17 cellular contexts compared by ENCODE assay signal in genomic region chr20:58081842-58082241, GRCh38.
DNase-seq lines count a peak whose midpoint lies in the region; ATAC-seq and TF ChIP-seq lines count a peak whose summit lies in the region.
"Had no signal": no experiment of that assay in that cellular context is flagged by ENCODE, and none has a peak within 500 bp of the region (broad histone marks: within the 10 kb centered on the region; RNA-seq: fewer than 3 reads in every experiment).

No MANE protein-coding gene starts in this region.

- H3K4me1 ChIP-seq in foreskin keratinocyte: peaks cover 3% of the 10 kb centered on the region
- H3K4me1 ChIP-seq in left ventricle myocardium inferior: peaks cover under 1% of the 10 kb centered on the region
- H3K4me1 ChIP-seq: gastrocnemius medialis had no signal

- H3K4me3 ChIP-seq in astrocyte of the spinal cord (ENCODE audit: low read depth, low read length) (no peak overlapping the region), left ventricle myocardium inferior (no peak overlapping the region), dorsolateral prefrontal cortex (no peak overlapping the region)
- H3K4me3 ChIP-seq: gastrocnemius medialis, K562, skin epidermis had no signal

- H3K9me3 ChIP-seq in left ventricle myocardium inferior (replicated peaks): peaks cover 6% of the 10 kb centered on the region
- H3K9me3 ChIP-seq: gastrocnemius medialis had no signal

- in situ Hi-C loops in astrocyte of the spinal cord (cut with HindIII; ENCODE audit: low sequenced_read_pairs): no loop called here

- H3K27me3 ChIP-seq in foreskin keratinocyte (peaks cover 11% of the 10 kb centered on the region), left ventricle myocardium inferior (ENCODE audit: low read depth) (peaks cover 10% of the 10 kb centered on the region), dorsolateral prefrontal cortex (no peaks in the 10 kb centered on the region)
- H3K27me3 ChIP-seq: gastrocnemius medialis had no signal

- intact Hi-C loops in left ventricle myocardium inferior (cut with micrococcal nuclease) (no loop called here), dorsolateral prefrontal cortex (cut with DNase I) (no loop called here)

- no peaks in the 10 kb centered on the region for H3K36me3 ChIP-seq in left ventricle myocardium inferior
- H3K36me3 ChIP-seq: gastrocnemius medialis had no signal

- peak; percentile 29 for DNase-seq in AG08396 (ENCODE audit: low spot score)
- DNase-seq in HT1080 (ENCODE audit: low read depth): peak; percentile 80
- DNase-seq in astrocyte of the spinal cord (ENCODE audit: low read depth, low spot score): peak; percentile 72
- DNase-seq in foreskin keratinocyte: peak in 1 of 2 donors; percentile 43
- DNase-seq in midbrain (lab: John Stamatoyannopoulos, UW): no peak
- DNase-seq in left ventricle myocardium inferior: no peak
- no peak for DNase-seq in dorsolateral prefrontal cortex
- DNase-seq: activated CD4-positive, alpha-beta T cell treated with anti-CD3 and anti-CD28 coated beads for 4 hours; activated naive CD8-positive, alpha-beta T cell treated with anti-CD3 and anti-CD28 coated beads, Interleukin-2, amount 50 U/mL, for 24 hours; activated T-cell treated with anti-CD3 and anti-CD28 coated beads, Interleukin-2, amount 50 U/mL, for 1 hour; gastrocnemius medialis; H7; NCI-H524 treated with DMSO at 0.1 percent for 48 hours; occipital lobe had no signal

- peak; percentile 53 for ATAC-seq in foreskin keratinocyte
- no peak for ATAC-seq in GM21367 (IDR thresholded peaks at IDR 0.05; ENCODE audit: unreplicated experiment)
- ATAC-seq: activated naive CD8-positive, alpha-beta T cell treated with anti-CD3 and anti-CD28 coated beads, Interleukin-2, amount 50 U/mL, for 24 hours; gastrocnemius medialis; K562 had no signal

- H3K27ac ChIP-seq in foreskin keratinocyte (no peak overlapping the region), left ventricle myocardium inferior (replicated peaks) (no peak overlapping the region), dorsolateral prefrontal cortex (no peak overlapping the region)
- H3K27ac ChIP-seq: gastrocnemius medialis had no signal

- TF ChIP-seq CTCF in astrocyte of the spinal cord (IDR thresholded peaks at IDR 0.05; ENCODE audit: low read depth, low read length) (no peak), foreskin keratinocyte (conservative IDR thresholded peaks at IDR 0.05) (no peak), left ventricle myocardium inferior (IDR thresholded peaks at IDR 0.05; ENCODE audit: borderline replicate concordance) (no peak), dorsolateral prefrontal cortex (IDR thresholded peaks at IDR 0.05 in 54 of 56, conservative IDR thresholded peaks at IDR 0.05 in 2 of 56; ENCODE audit: low read depth in 1 of 56, partially characterized antibody in 56 of 56) (no peak)

Comparison
In these comparisons a context has a peak if more than half of its experiments do, and no peak if none do; other contexts are left out.
1. DNase-seq: peak in AG08396 (single experiment), HT1080 (single experiment) and astrocyte of the spinal cord (single experiment); none in midbrain (single experiment), left ventricle myocardium inferior (single experiment) and dorsolateral prefrontal cortex (0 of 10).